Comparison of ENCODE assay signal across 8 cellular contexts in the genomic region with DNA sequence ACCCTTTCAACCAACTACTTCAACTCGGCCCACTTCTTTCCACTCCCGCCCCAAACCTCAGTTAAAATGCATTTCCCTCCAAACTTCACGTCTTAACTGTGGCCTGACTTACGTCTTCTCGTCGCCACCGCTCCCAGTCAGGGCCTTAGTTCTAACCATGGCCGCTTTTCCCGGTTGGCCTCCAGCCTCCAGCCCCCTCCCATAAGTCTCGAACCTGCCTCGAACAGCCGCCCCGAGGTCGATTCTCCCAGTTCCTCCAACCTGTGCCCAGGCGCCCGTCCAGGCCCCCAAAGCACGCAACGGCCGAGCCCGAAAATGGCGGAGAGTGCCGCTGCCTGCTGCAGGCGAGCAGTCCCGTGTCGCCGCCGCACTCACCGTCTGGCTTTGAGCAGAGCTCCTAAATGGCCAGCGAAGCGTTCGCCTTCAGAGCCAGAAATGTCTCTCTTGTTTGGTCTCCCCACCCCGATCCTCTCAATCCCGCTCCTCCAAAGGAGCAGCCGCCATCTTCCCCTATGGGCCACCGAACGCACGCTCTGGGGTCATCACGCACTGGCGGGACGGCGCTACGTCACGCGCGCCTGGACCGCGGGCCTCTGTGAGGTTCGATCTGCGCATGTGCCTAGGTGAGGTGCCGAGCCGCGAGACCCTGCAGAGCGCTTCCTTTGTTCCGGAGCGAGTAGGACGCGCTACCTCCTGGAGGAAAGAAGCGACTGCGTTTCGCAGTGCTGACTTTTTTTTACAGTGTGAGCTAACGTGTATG. TPM values are rescaled to one million over a fixed set of nuclear protein-coding genes. Genes with fewer than 3 reads are reported as not detected.
DNase-seq lines count a peak whose midpoint lies in the region; FAIRE-seq and TF ChIP-seq lines count a peak whose summit lies in the region.

A gene (minus strand): TSS at position 535 of the 760 bp plus-strand sequence. CDS start 40,190 bp downstream, outside the sequence.

- H3K4ac ChIP-seq in H1 (replicated peaks; ENCODE audit: insufficient read length, low read depth, low read length): peak within 1 kb of the TSS; percentile 98
- peak within 1 kb of the TSS; percentile 89 for H3K4ac ChIP-seq in mesendoderm (ENCODE audit: low read depth, low read length)

- H2BK20ac ChIP-seq in H1 (ENCODE audit: low read length): no peak within 1 kb of the TSS

- no peak within 1 kb of the TSS for H3K23ac ChIP-seq in H1 (ENCODE audit: insufficient read length)
- peak within 1 kb of the TSS; percentile 59 for H3K23ac ChIP-seq in mesendoderm (ENCODE audit: low read length)

- H3K36me3 ChIP-seq in H1 (ENCODE audit: control insufficient read depth in 2 of 4, insufficient read depth in 4 of 4, low read length in 3 of 4) (no peaks in the 10 kb centered on the region), mesendoderm (ENCODE audit: control insufficient read depth, insufficient read depth, low read length) (no peaks in the 10 kb centered on the region)

- H3K4me3 ChIP-seq in H1 (ENCODE audit: extremely low read depth in 1 of 4, insufficient read depth in 2 of 4, low read depth in 3 of 4, low read length in 4 of 4) (peak within 1 kb of the TSS; percentile 93 to 99 (median 96)), mesendoderm (ENCODE audit: low read length) (peak within 1 kb of the TSS; percentile 100)

- DNase-seq in COR-L47 (lab: John Stamatoyannopoulos, UW) (peak; percentile 93), GM20000 (ENCODE audit: low spot score) (peak; percentile 92), HT-29 (ENCODE audit: low spot score) (peak; percentile 94), NOMO-1 (lab: John Stamatoyannopoulos, UW; ENCODE audit: unreplicated experiment in 2 of 2) (peak; percentile 93 to 95), H1 (ENCODE audit: low read depth in 1 of 2, low spot score in 2 of 2) (peak; percentile 85 to 94), mesendoderm (peak; percentile 98)
- DNase-seq in stimulated activated CD8-positive, alpha-beta memory T cell treated with anti-CD3 and anti-CD28 coated beads, Interleukin-15, amount 100 ng/mL, for 24 hours (ENCODE audit: low read depth): peak; percentile 81

- peak; percentile 71 to 88 for TF ChIP-seq POLR2A in H1 (IDR thresholded peaks at IDR 0.05; ENCODE audit: control extremely low read depth in 1 of 2, low read depth in 2 of 2, low read length in 2 of 2)

- peaks cover 19 to 49% of the 10 kb centered on the region in 2 experiments for H3K79me2 ChIP-seq in H1 (ENCODE audit: control insufficient read depth in 1 of 2, insufficient read depth in 2 of 2, low read length in 2 of 2)
- peaks cover 39% of the 10 kb centered on the region for H3K79me2 ChIP-seq in mesendoderm (ENCODE audit: control insufficient read depth, insufficient read depth, low read length)

- 0 out of 2 replicates have a peak within 1 kb of the TSS, but pooled peaks have one; percentile 73 for H2BK15ac ChIP-seq in H1 (ENCODE audit: low read length)
- no peak within 1 kb of the TSS for H2BK15ac ChIP-seq in mesendoderm (replicated peaks; ENCODE audit: low read depth)

- H4K20me1 ChIP-seq in H1 (replicated peaks in 1 of 2; ENCODE audit: control insufficient read depth in 1 of 2, insufficient read depth in 2 of 2, low read length in 2 of 2): peaks cover 2 to 8% of the 10 kb centered on the region in 2 experiments

- H2AK5ac ChIP-seq in H1 (ENCODE audit: low read depth, low read length) (peak within 1 kb of the TSS; percentile 84), mesendoderm (ENCODE audit: low read length) (peak within 1 kb of the TSS; percentile 90)

- H3K56ac ChIP-seq in H1 (replicated peaks; ENCODE audit: insufficient read length, low read depth, low read length): peak within 1 kb of the TSS; percentile 94
- H3K56ac ChIP-seq in mesendoderm (ENCODE audit: low read length): peak within 1 kb of the TSS; percentile 99

- H2BK12ac ChIP-seq in H1 (ENCODE audit: low read depth, low read length): peak within 1 kb of the TSS; percentile 10

- H3K79me1 ChIP-seq in H1 (ENCODE audit: low read depth, low read length) (no peaks in the 10 kb centered on the region), mesendoderm (ENCODE audit: low read length) (no peaks in the 10 kb centered on the region)

- POLR2A ChIA-PET in activated CD8-positive, alpha-beta memory T cell treated with anti-CD3 and anti-CD28 coated beads for 36 hours (lab: Charles Lee): interaction anchor here (0.6 to 1.4 kb wide), 6 partner anchors 12 to 109 kb away, joined by 3 to 8 read pairs (median 3); a partner anchor contains a TSS
- POLR2A ChIA-PET in H1 (lab: Charles Lee; ENCODE audit: partially characterized antibody): interaction anchor here (0.7 to 1.6 kb wide), 19 partner anchors 10 to 147 kb away, joined by 3 to 11 read pairs (median 4); a partner anchor contains a TSS

- H3K27me3 ChIP-seq in H1 (replicated peaks in 1 of 4; ENCODE audit: control insufficient read depth in 3 of 4, extremely low read depth in 1 of 4, insufficient read depth in 3 of 4, low read length in 3 of 4) (no peaks in the 10 kb centered on the region), mesendoderm (ENCODE audit: insufficient read depth, low read length, poor library complexity) (no peaks in the 10 kb centered on the region)

- H4K5ac ChIP-seq in H1 (ENCODE audit: insufficient read length, low read depth, low read length): peak within 1 kb of the TSS; percentile 85
- peak within 1 kb of the TSS; percentile 89 for H4K5ac ChIP-seq in mesendoderm (ENCODE audit: low read length)

- no peak within 1 kb of the TSS for H3K14ac ChIP-seq in H1 (ENCODE audit: insufficient read length)

- H4K91ac ChIP-seq in H1 (replicated peaks; ENCODE audit: insufficient read length, low read length): peak within 1 kb of the TSS; percentile 76

- H2AFZ ChIP-seq in H1 (ENCODE audit: low read length): peak within 1 kb of the TSS; percentile 87

- peak within 1 kb of the TSS; percentile 92 to 97 (median 97) for H3K9ac ChIP-seq in H1 (replicated peaks in 1 of 4; ENCODE audit: extremely low read depth in 1 of 4, low read depth in 3 of 4, low read length in 3 of 4)
- peak within 1 kb of the TSS; percentile 100 for H3K9ac ChIP-seq in mesendoderm (ENCODE audit: low read length)

- peaks cover 3% of the 10 kb centered on the region for H3K23me2 ChIP-seq in H1 (ENCODE audit: low read depth, low read length)

- H2BK120ac ChIP-seq in H1 (replicated peaks; ENCODE audit: low read depth, low read length) (peak within 1 kb of the TSS; percentile 5), mesendoderm (ENCODE audit: low read depth, low read length) (no peak within 1 kb of the TSS)

- CTCF ChIA-PET in activated CD8-positive, alpha-beta memory T cell treated with anti-CD3 and anti-CD28 coated beads for 36 hours (lab: Charles Lee): interaction anchor here (1.0 to 1.3 kb wide), 2 partner anchors 107 to 219 kb away, joined by 3 read pairs; no protein-coding TSS in a partner anchor
- CTCF ChIA-PET in H1 (lab: Charles Lee; ENCODE audit: partially characterized antibody): interaction anchor here (1.0 kb wide), 1 partner anchor 37 kb away, joined by 4 read pairs; no protein-coding TSS in a partner anchor

- peak within 1 kb of the TSS; percentile 96; the same call in 1 of the 2 replicates for H4K8ac ChIP-seq in H1 (ENCODE audit: extremely low read depth, insufficient read depth, low read length)
- peak within 1 kb of the TSS; percentile 58 for H4K8ac ChIP-seq in mesendoderm (ENCODE audit: low read depth, low read length)

- H3K9me3 ChIP-seq in H1 (ENCODE audit: insufficient read depth in 2 of 2, low read depth in 1 of 2, low read length in 1 of 2): no peaks in the 10 kb centered on the region

- H3K4me2 ChIP-seq in H1 (ENCODE audit: insufficient read depth in 1 of 2, low read depth in 2 of 2, low read length in 2 of 2) (peak within 1 kb of the TSS; percentile 84 to 100), mesendoderm (ENCODE audit: low read length) (peak within 1 kb of the TSS; percentile 91)

- peaks cover 0 to 9% (median 6%) of the 10 kb centered on the region in 4 experiments; a peak in 4 of 7 replicates for H3K4me1 ChIP-seq in H1 (replicated peaks in 1 of 4; ENCODE audit: control insufficient read depth in 3 of 4, insufficient read depth in 4 of 4, low read length in 3 of 4)
- no peaks in the 10 kb centered on the region for H3K4me1 ChIP-seq in mesendoderm (ENCODE audit: control insufficient read depth, low read depth, low read length)

- TF ChIP-seq CTCF in GM20000 (IDR thresholded peaks at IDR 0.05; ENCODE audit: extremely low read depth, missing control alignments) (no peak), H1 (IDR thresholded peaks at IDR 0.05; ENCODE audit: control extremely low read depth in 1 of 3, insufficient read depth in 1 of 3, low read depth in 1 of 3, low read length in 3 of 3) (peak in 1 of 3 experiments; percentile 30; a peak in 1 of 4 replicates)

- H3K27ac ChIP-seq in H1 (ENCODE audit: low read depth, low read length) (peak within 1 kb of the TSS; percentile 98), mesendoderm (ENCODE audit: low read depth, low read length) (peak within 1 kb of the TSS; percentile 82)

- peak within 1 kb of the TSS; percentile 93 for H2BK5ac ChIP-seq in H1 (ENCODE audit: low read depth, low read length)
- H2BK5ac ChIP-seq in mesendoderm (ENCODE audit: low read length): peak within 1 kb of the TSS; percentile 76

- FAIRE-seq in H1 (lab: Jason Lieb, UNC): no peak

- no peak for TF ChIP-seq EP300 in H1 (IDR thresholded peaks at IDR 0.05; ENCODE audit: borderline replicate concordance in 1 of 2, low read depth in 2 of 2, low read length in 2 of 2)

- TF ChIP-seq RAD21 in H1 (IDR thresholded peaks at IDR 0.05 in 1 of 2, conservative IDR thresholded peaks at IDR 0.05 in 1 of 2; ENCODE audit: low read depth in 2 of 2, low read length in 2 of 2): peak in 1 of 2 experiments; percentile 27; a peak in 3 of 4 replicates

- 2% methylated on average over 61 of the region's 61 CpGs; no CpG with 5 or more reads in 1 of the 2 experiments for WGBS in H1 (ENCODE audit: extremely low coverage in 1 of 2, insufficient coverage in 1 of 2, insufficient read length in 1 of 2, insufficient replicate concordance in 2 of 2, low coverage in 1 of 2, low lambda C conversion rate in 2 of 2, missing lambda C conversion rate in 1 of 2), 2 experiments
- no CpG with 5 or more reads among the region's 61 CpGs for WGBS in mesendoderm (ENCODE audit: extremely low coverage, insufficient coverage, low lambda C conversion rate)

- H3K18ac ChIP-seq in H1 (ENCODE audit: extremely low read depth, low read length) (peak within 1 kb of the TSS; percentile 84), mesendoderm (ENCODE audit: low read length) (peak within 1 kb of the TSS; percentile 81)

RNA-seq across cellular contexts. Expression of the gene that starts here (rescaled TPM):
- 23.4 and 26.0 TPM in 2 replicates for total RNA-seq in HT-29 (2014; rRNA removed; shearing (Covaris generic))
- total RNA-seq in activated CD8-positive, alpha-beta memory T cell treated with anti-CD3 and anti-CD28 coated beads for 36 hours: 10 to 100 TPM; 75.5 to 80.3 TPM
- total RNA-seq in H1 (2021; fragmentation: NEBNext Ultra II Directional; extraction: Animal tissue kit (Norgen Biotek cat#: 25700)): 82.7 and 84.6 TPM in 2 replicates
- polyA plus RNA-seq in H1 (2011; rRNA removed): 12.7 and 18.1 TPM in 2 replicates
- polyA plus RNA-seq in H1 (2011; cell fraction: cytosol; rRNA removed): 22.6 TPM
- 15.0 TPM for polyA plus RNA-seq in H1 (2011; cell fraction: nucleus; rRNA removed)
- polyA plus RNA-seq in H1 (2012, experiment 1 of 2): 25.1 to 36.9 TPM (median 30.0 TPM) in 4 replicates
- 6.4 TPM for polyA plus RNA-seq in H1 (2012, experiment 2 of 2)
- polyA plus RNA-seq in H1 (2013, experiment 1 of 2): 23.5 TPM
- 28.3 TPM for polyA plus RNA-seq in H1 (2013, experiment 2 of 2)
- polyA minus RNA-seq in H1 (2011; rRNA and poly(A)+ RNA removed): 85.4 and 137 TPM in 2 replicates
- 36.5 TPM for polyA minus RNA-seq in H1 (2011; cell fraction: cytosol; rRNA and poly(A)+ RNA removed)
- 79.7 TPM for polyA minus RNA-seq in H1 (2011; cell fraction: nucleus; rRNA and poly(A)+ RNA removed)
- polyA plus RNA-seq in mesendoderm (2013, experiment 1 of 2): 25.8 TPM
- polyA plus RNA-seq in mesendoderm (2013, experiment 2 of 2): 25.7 TPM

Comparison
In these comparisons a context has a peak if more than half of its experiments do, and no peak if none do; other contexts are left out.
1. Peak in every context shown above with its lines: DNase-seq, H3K4me3 ChIP-seq and H3K27ac ChIP-seq.